In the genomic region with DNA sequence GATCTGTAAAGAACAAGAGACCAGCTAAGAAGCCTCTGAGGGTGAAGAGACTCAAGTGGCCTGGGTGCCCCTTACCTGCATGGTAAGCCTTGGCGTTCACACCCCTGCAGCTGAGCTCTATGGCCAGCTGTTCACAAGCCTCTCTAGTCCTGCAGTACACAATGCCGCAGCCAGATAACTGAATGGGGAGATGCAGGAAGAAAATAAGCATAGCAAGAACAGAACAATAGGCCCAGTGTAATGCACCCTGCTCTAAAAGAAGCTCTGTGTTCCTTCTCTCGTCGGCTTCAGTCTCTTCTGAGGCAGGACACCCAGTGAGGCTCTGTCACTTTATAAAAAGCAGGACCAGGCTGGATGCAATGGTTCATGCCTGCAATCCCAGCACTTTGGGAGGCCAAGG, we compare ENCODE assay signal across 19 cellular contexts. TPM values are rescaled to one million over a fixed set of nuclear protein-coding genes. Genes with fewer than 3 reads are reported as not detected.
DNase-seq lines count a peak whose midpoint lies in the region; ATAC-seq and TF ChIP-seq lines count a peak whose summit lies in the region.
"Had no signal": no experiment of that assay in that cellular context is flagged by ENCODE, and none has a peak within 500 bp of the region (broad histone marks: within the 10 kb centered on the region; RNA-seq: fewer than 3 reads in every experiment).

No MANE protein-coding gene starts in this region.

- no peaks in the 10 kb centered on the region for H3F3A ChIP-seq in smooth muscle cell (ENCODE audit: low read depth)

- CTCF ChIA-PET in HEK293T (lab: Yijun Ruan, JAX) = interaction anchor here (1.0 kb wide), 1 partner anchor 13 kb away, joined by 4 read pairs; no protein-coding TSS in a partner anchor

- no peak overlapping the region for H3K9ac ChIP-seq in OCI-LY3 (ENCODE audit: low read length)
- H3K9ac ChIP-seq in smooth muscle cell (ENCODE audit: low read depth) = no peak overlapping the region

- no peak for TF ChIP-seq CTCF in OCI-LY3 (IDR thresholded peaks at IDR 0.05; ENCODE audit: low read depth, low read length)
- peak in 30 of 56 donors; percentile 10 to 56 (median 24) for TF ChIP-seq CTCF in dorsolateral prefrontal cortex (IDR thresholded peaks at IDR 0.05 in 54 of 56, conservative IDR thresholded peaks at IDR 0.05 in 2 of 56; ENCODE audit: low read depth in 1 of 56, partially characterized antibody in 56 of 56)
- TF ChIP-seq CTCF in smooth muscle cell (IDR thresholded peaks at IDR 0.05; ENCODE audit: borderline replicate concordance, insufficient read depth, poor library complexity, severe bottlenecking) = no peak

- H3K27ac ChIP-seq in OCI-LY3 (ENCODE audit: low read length) = peak overlapping the region; percentile 29
- H3K27ac ChIP-seq in dorsolateral prefrontal cortex = peak overlapping the region in 58 of 59 donors; percentile 40 to 99 (median 89)
- peak overlapping the region; percentile 95 for H3K27ac ChIP-seq in temporal lobe (ENCODE audit: low read depth, low read length)
- H3K27ac ChIP-seq in smooth muscle cell (ENCODE audit: low read depth) = no peak overlapping the region

- H3K79me2 ChIP-seq in OCI-LY3 (ENCODE audit: low read length) = peaks cover 26% of the 10 kb centered on the region
- peaks cover 8% of the 10 kb centered on the region for H3K79me2 ChIP-seq in smooth muscle cell (ENCODE audit: low read depth)

- intact Hi-C loops in dorsolateral prefrontal cortex (cut with DNase I) = no loop called here

- no peak for ATAC-seq in HG03432 (IDR thresholded peaks at IDR 0.05; ENCODE audit: unreplicated experiment)
- ATAC-seq: GM23338, HepG2, Panc1, Right ventricle myocardium inferior had no signal

- H3K4me2 ChIP-seq in OCI-LY3 (ENCODE audit: low read length) = no peak overlapping the region
- no peak overlapping the region for H3K4me2 ChIP-seq in smooth muscle cell
- H3K4me2 ChIP-seq: GM23338 had no signal

- no peak overlapping the region for H2AFZ ChIP-seq in OCI-LY3 (ENCODE audit: low read depth, low read length)
- H2AFZ ChIP-seq in smooth muscle cell (ENCODE audit: low read depth) = no peak overlapping the region
- H2AFZ ChIP-seq: GM23338 had no signal

- peaks cover 63% of the 10 kb centered on the region for H3K36me3 ChIP-seq in OCI-LY3 (replicated peaks; ENCODE audit: low read depth, low read length)
- H3K36me3 ChIP-seq in smooth muscle cell (ENCODE audit: low read depth) = no peaks in the 10 kb centered on the region

- DNase-seq in dorsolateral prefrontal cortex (peak in 7 of 10 donors; percentile 61 to 78 (median 67)), midbrain (lab: John Stamatoyannopoulos, UW) (peak; percentile 85), HEK293T (ENCODE audit: extremely low spot score) (no peak), smooth muscle cell (lab: John Stamatoyannopoulos, UW; ENCODE audit: unreplicated experiment) (no peak), HK-2 (ENCODE audit: unreplicated experiment) (no peak)
- DNase-seq: CD4-positive, alpha-beta T cell; DMS79 treated with DMSO at 0.1 percent for 48 hours; MG63; NCI-H1105 treated with DMSO at 0.1 percent for 48 hours; NCI-H187; NCI-H446 had no signal

- peaks cover 5% of the 10 kb centered on the region; the same call in 1 of the 2 replicates for H3K9me3 ChIP-seq in OCI-LY3 (ENCODE audit: insufficient read depth, low read length)
- no peaks in the 10 kb centered on the region for H3K9me3 ChIP-seq in smooth muscle cell (replicated peaks; ENCODE audit: low read depth)
- H3K9me3 ChIP-seq: MG63 had no signal

- POLR2A ChIA-PET in HEK293T (lab: Yijun Ruan, JAX) = interaction anchor here (0.9 to 1.3 kb wide), 2 partner anchors 33 to 119 kb away, joined by 3 read pairs; no protein-coding TSS in a partner anchor

- H4K20me1 ChIP-seq in OCI-LY3 (ENCODE audit: insufficient read depth, low read length) = no peaks in the 10 kb centered on the region
- H4K20me1 ChIP-seq in smooth muscle cell (ENCODE audit: low read depth) = no peaks in the 10 kb centered on the region

- 100% methylated on average over 4 of the region's 4 CpGs for WGBS in smooth muscle cell (ENCODE audit: low lambda C conversion rate)

- H3K27me3 ChIP-seq in OCI-LY3 (ENCODE audit: low read depth, low read length) = no peaks in the 10 kb centered on the region
- H3K27me3 ChIP-seq in dorsolateral prefrontal cortex = no peaks in the 10 kb centered on the region
- H3K27me3 ChIP-seq in smooth muscle cell (ENCODE audit: low read depth) = no peaks in the 10 kb centered on the region
- H3K27me3 ChIP-seq: MG63 had no signal

- no peak overlapping the region for H3K4me3 ChIP-seq in OCI-LY3 (ENCODE audit: low read length)
- peak overlapping the region in 4 of 59 donors; percentile 5 to 28 (median 10) for H3K4me3 ChIP-seq in dorsolateral prefrontal cortex
- H3K4me3 ChIP-seq in smooth muscle cell = no peak overlapping the region
- H3K4me3 ChIP-seq: GM23338, MG63 had no signal

- H3K4me1 ChIP-seq in OCI-LY3 (ENCODE audit: low read length) = peaks cover 50% of the 10 kb centered on the region
- peaks cover 7% of the 10 kb centered on the region for H3K4me1 ChIP-seq in smooth muscle cell (ENCODE audit: low read depth)

TF ChIP-seq in HEK293T, 16 proteins besides CTCF, POLR2A, EP300 and RAD21:
- TF ChIP-seq NFRKB (IDR thresholded peaks at IDR 0.05) (no peak), ARNT (IDR thresholded peaks at IDR 0.05) (no peak), ZNF384 (IDR thresholded peaks at IDR 0.05) (no peak), ELF4 (IDR thresholded peaks at IDR 0.05) (no peak), FOXK2 (IDR thresholded peaks at IDR 0.05) (no peak), L3MBTL2 (conservative IDR thresholded peaks at IDR 0.05) (no peak), FOXM1 (IDR thresholded peaks at IDR 0.05; ENCODE audit: borderline replicate concordance) (no peak), LEF1 (IDR thresholded peaks at IDR 0.05; ENCODE audit: borderline replicate concordance) (no peak), SUZ12 (IDR thresholded peaks at IDR 0.05) (no peak), FOXA1 (IDR thresholded peaks at IDR 0.05) (no peak), TARDBP (IDR thresholded peaks at IDR 0.05) (no peak), CTBP1 (IDR thresholded peaks at IDR 0.05; ENCODE audit: borderline replicate concordance) (no peak), SP1 (IDR thresholded peaks at IDR 0.05) (no peak), BHLHE40 (IDR thresholded peaks at IDR 0.05; ENCODE audit: borderline replicate concordance) (no peak), HDGF (IDR thresholded peaks at IDR 0.05; ENCODE audit: borderline replicate concordance) (no peak)
- TF ChIP-seq, protein P1, sequence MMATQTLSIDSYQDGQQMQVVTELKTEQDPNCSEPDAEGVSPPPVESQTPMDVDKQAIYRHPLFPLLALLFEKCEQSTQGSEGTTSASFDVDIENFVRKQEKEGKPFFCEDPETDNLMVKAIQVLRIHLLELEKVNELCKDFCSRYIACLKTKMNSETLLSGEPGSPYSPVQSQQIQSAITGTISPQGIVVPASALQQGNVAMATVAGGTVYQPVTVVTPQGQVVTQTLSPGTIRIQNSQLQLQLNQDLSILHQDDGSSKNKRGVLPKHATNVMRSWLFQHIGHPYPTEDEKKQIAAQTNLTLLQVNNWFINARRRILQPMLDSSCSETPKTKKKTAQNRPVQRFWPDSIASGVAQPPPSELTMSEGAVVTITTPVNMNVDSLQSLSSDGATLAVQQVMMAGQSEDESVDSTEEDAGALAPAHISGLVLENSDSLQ (IDR thresholded peaks at IDR 0.05) = no peak

RNA-seq across cellular contexts. Expression of a gene that starts 5.4 kb away (rescaled TPM):
- total RNA-seq in dorsolateral prefrontal cortex = 10 to 100 TPM; 31.3 to 74.3 (median 47.5) TPM
- 6.6 TPM for total RNA-seq in temporal lobe
- total RNA-seq in smooth muscle cell = 12.5 and 38.2 TPM in 2 replicates
- polyA plus RNA-seq in smooth muscle cell = 15.4 and 15.7 TPM in 2 replicates

RNA-seq across cellular contexts. Expression of a gene that starts 5.6 kb away (rescaled TPM):
- total RNA-seq in dorsolateral prefrontal cortex (100 to 1,000 TPM in 23 of 120 experiments, 10 to 100 TPM in 97; 65.3 to 160 (median 88.1) TPM), temporal lobe (36.1 TPM), smooth muscle cell (75.4 and 87.7 TPM in 2 replicates)
- polyA plus RNA-seq in smooth muscle cell = 119 and 135 TPM in 2 replicates

RNA-seq across cellular contexts. Expression of a gene that starts 28.3 kb away (rescaled TPM):
- total RNA-seq in dorsolateral prefrontal cortex = 10 to 100 TPM in 18 of 120 experiments, 1 to 10 TPM in 101, under 1 TPM in 1; 0.95 to 34.0 (median 5.6) TPM
- total RNA-seq in temporal lobe = 0.49 TPM
- total RNA-seq in smooth muscle cell = 0.13 and 1.7 TPM in 2 replicates
- 0.80 and 1.2 TPM in 2 replicates for polyA plus RNA-seq in smooth muscle cell
- total RNA-seq: A673, GM23338, HepG2 had no signal
- polyA plus RNA-seq: HepG2 had no signal

RNA-seq across cellular contexts. Expression of a gene that starts 59.7 kb away (rescaled TPM):
- total RNA-seq in dorsolateral prefrontal cortex = 100 to 1,000 TPM in 39 of 120 experiments, 10 to 100 TPM in 81; 27.8 to 292 (median 83.1) TPM
- total RNA-seq in temporal lobe = 3.7 TPM
- total RNA-seq in smooth muscle cell = 66.0 and 83.8 TPM in 2 replicates
- polyA plus RNA-seq in smooth muscle cell = 47.2 and 233 TPM in 2 replicates

Comparison
In these comparisons a context has a peak if more than half of its experiments do, and no peak if none do; other contexts are left out.
1. CTCF ChIP-seq: peak in dorsolateral prefrontal cortex (30 of 56); none in OCI-LY3 (single experiment) and smooth muscle cell (single experiment).
2. DNase-seq: peak in dorsolateral prefrontal cortex (7 of 10) and midbrain (single experiment); none in HEK293T (single experiment), smooth muscle cell (single experiment) and HK-2 (single experiment).